ENCODE assay signal across 8 cellular contexts in the genomic region with DNA sequence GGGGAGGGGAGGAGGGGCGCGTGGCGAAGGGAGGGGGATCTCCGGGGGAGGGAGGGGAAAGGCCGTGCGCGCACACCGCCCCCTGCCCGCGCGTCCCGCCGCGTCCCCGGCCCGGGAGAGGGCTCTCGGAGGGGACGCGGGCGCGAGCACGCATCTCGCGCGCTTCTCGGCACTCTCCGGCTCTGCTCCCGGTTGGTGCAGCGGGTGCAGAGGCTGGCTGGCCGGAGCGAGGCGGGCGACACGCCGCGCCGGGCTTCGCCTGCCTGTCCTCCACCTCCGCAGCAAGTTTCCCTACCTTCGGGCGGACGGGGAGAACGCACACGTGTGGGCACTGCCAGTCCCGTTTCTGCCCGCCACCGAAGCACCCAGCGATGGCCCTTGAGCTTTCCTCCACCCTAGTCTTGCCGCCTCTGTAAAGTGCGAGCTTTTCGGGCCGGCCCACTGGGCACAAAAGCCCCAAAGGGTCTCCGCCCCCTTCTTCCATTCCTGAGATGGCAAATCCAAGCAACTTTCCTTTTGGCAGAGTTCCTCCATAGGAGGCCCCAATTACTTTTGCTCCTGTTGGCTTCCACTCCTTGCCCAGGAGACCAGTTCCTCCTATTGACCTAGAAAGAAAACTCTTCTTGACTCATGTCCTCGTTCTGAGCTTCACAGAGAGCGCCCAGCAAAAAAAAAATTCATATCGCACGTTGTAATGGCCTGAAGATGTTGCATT. TPM values are rescaled to one million over a fixed set of nuclear protein-coding genes. Genes with fewer than 3 reads are reported as not detected.
A peak's percentile ranks its signal among the peaks of the same experiment; 100 is the strongest.
DNase-seq lines count a peak whose midpoint lies in the region; ATAC-seq and TF ChIP-seq lines count a peak whose summit lies in the region.

No MANE protein-coding gene starts in this region.

- TF ChIP-seq CTCF in lower lobe of right lung (IDR thresholded peaks at IDR 0.05): no peak

- DNase-seq in NCI-H226 (peak; percentile 87), ecto neural progenitor cell (ENCODE audit: low spot score) (peak; percentile 93), lower lobe of right lung (peak; percentile 87)
- DNase-seq in activated CD4-positive, alpha-beta T cell treated with anti-CD3 and anti-CD28 coated beads for 48 hours: peak; percentile 86
- peak; percentile 56 to 68 (median 62) for DNase-seq in stimulated activated CD4-positive, alpha-beta T cell treated with anti-CD3 and anti-CD28 coated beads, TNF-alpha, amount 100 ng/mL, for 4 hours (ENCODE audit: low read depth in 3 of 3)

- peak; percentile 14 for ATAC-seq in GM18858 (IDR thresholded peaks at IDR 0.05; ENCODE audit: unreplicated experiment)
- ATAC-seq in HG03066 (IDR thresholded peaks at IDR 0.05; ENCODE audit: low read depth, unreplicated experiment): peak; percentile 46
- peak; percentile 86 to 89 for ATAC-seq in lower lobe of right lung

- intact Hi-C loops in lower lobe of right lung (cut with DNase I): no loop called here

- peak overlapping the region; percentile 83 for H2AFZ ChIP-seq in ACC112 (ENCODE audit: low read length, unreplicated experiment)

- H3K4me3 ChIP-seq in ACC112 (ENCODE audit: low read depth, low read length) (peak overlapping the region; percentile 90), lower lobe of right lung (peak overlapping the region; percentile 79)

- peaks cover 23% of the 10 kb centered on the region for H3K79me2 ChIP-seq in ACC112 (ENCODE audit: control insufficient read depth, insufficient read depth, low read length, unreplicated experiment)

- H3K4me1 ChIP-seq in ACC112 (ENCODE audit: control insufficient read depth, insufficient read depth, low read length, unreplicated experiment) (peaks cover 25% of the 10 kb centered on the region), lower lobe of right lung (peaks cover 47% of the 10 kb centered on the region)

- no peaks in the 10 kb centered on the region for H3K27me3 ChIP-seq in ACC112 (ENCODE audit: insufficient read depth, low read length)
- no peaks in the 10 kb centered on the region for H3K27me3 ChIP-seq in lower lobe of right lung (ENCODE audit: low read depth)

- H3K36me3 ChIP-seq in ACC112 (ENCODE audit: insufficient read depth, low read length) (peaks cover 23% of the 10 kb centered on the region; the same call in 1 of the 2 replicates), lower lobe of right lung (peaks cover 44% of the 10 kb centered on the region)

- H3K9me3 ChIP-seq in lower lobe of right lung: no peaks in the 10 kb centered on the region

- peak overlapping the region; percentile 85 for H3K27ac ChIP-seq in ACC112 (ENCODE audit: low read depth, low read length)
- H3K27ac ChIP-seq in lower lobe of right lung: peak overlapping the region; percentile 96

RNA-seq across cellular contexts. Expression of gene CSAD, which starts 0.4 kb away (rescaled TPM):
- 39.2 TPM for total RNA-seq in lower lobe of right lung

RNA-seq across cellular contexts. Expression of gene ZNF740, which starts 0.6 kb away (rescaled TPM):
- total RNA-seq in lower lobe of right lung: 49.5 TPM

RNA-seq across cellular contexts. Expression of gene ITGB7, which starts 26.0 kb away (rescaled TPM):
- 9.7 TPM for total RNA-seq in lower lobe of right lung

RNA-seq across cellular contexts. Expression of gene RARG, which starts 50.9 kb away (rescaled TPM):
- total RNA-seq in lower lobe of right lung: 30.1 TPM

Comparison
In these comparisons a context has a peak if more than half of its experiments do, and no peak if none do; other contexts are left out.
1. Peak in every context shown above with its lines: DNase-seq, ATAC-seq, H3K4me3 ChIP-seq and H3K27ac ChIP-seq.
2. ATAC-seq: peak in every context shown above with its lines; median percentile 88 in lower lobe of right lung; 46 in HG03066; 14 in GM18858.